ENCODE assay signal across 8 cellular contexts in the genomic region with DNA sequence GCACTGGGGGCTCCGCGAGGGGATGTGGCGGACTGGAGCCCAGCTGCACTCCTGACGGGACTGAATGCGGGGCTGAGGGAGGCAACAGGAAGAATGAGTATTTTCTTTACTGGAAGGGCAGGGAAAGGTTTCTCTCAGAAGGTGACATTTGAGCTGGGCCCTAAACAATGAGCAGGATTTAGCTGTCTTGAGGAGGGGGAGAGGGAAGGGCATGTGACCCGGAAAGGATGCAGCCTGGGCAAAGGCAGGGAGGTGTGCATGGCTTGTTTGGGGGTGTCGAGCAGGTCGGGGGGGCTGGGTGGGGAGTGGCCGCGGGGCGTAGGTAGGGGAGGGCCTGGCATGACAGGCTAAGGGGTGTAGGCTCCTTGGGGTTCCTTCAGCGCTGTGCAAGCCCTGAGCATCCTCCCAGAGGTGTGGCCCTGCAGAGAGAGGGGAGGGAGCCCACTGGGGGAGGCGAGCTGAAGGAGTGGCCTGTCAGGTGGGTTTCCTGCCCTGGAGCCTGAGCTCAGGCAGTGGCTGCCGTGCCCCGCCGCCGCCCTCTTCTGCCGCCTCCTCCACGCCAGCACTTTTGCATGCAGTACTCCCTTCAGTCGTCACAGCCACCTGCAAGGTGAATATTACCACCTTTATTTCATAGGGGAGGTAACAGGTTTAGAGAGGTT. TPM values are rescaled to one million over a fixed set of nuclear protein-coding genes. Genes with fewer than 3 reads are reported as not detected.
DNase-seq lines count a peak whose midpoint lies in the region; ATAC-seq lines count a peak whose summit lies in the region.

No MANE protein-coding gene starts in this region.

- no peaks in the 10 kb centered on the region for H3K36me3 ChIP-seq in CD4-positive, alpha-beta memory T cell (ENCODE audit: insufficient read depth, low read length)
- H3K36me3 ChIP-seq in NT2/D1 (ENCODE audit: insufficient read depth, insufficient read length, low read length), result no peaks in the 10 kb centered on the region

- H3K27ac Mint-ChIP-seq in CD4-positive, alpha-beta memory T cell, result peak overlapping the region; percentile 95 to 99 (median 98)
- H3K27ac Mint-ChIP-seq in activated naive CD4-positive, alpha-beta T cell treated with anti-CD3 and anti-CD28 coated beads for 36 hours, result peak overlapping the region; percentile 99

- H3K4me1 ChIP-seq in CD4-positive, alpha-beta memory T cell (ENCODE audit: insufficient read depth, low read length), result peaks cover 74% of the 10 kb centered on the region
- peaks cover 20% of the 10 kb centered on the region for H3K4me1 ChIP-seq in NT2/D1 (ENCODE audit: insufficient read depth, insufficient read length)

- intact Hi-C loops in CD4-positive, alpha-beta memory T cell (cut with micrococcal nuclease), result loop anchor here (1.0 to 5.0 kb wide), 8 partner anchors 11 to 732 kb away; a partner anchor contains a TSS
- intact Hi-C loops in activated naive CD4-positive, alpha-beta T cell treated with anti-CD3 and anti-CD28 coated beads for 36 hours (cut with micrococcal nuclease), result loop anchor here (1.0 to 10.0 kb wide), 10 partner anchors 11 to 1392 kb away; a partner anchor contains a TSS

- peak; percentile 39 for ATAC-seq in GM21515 (IDR thresholded peaks at IDR 0.05; ENCODE audit: unreplicated experiment)

- peaks cover 53 to 73% (median 64%) of the 10 kb centered on the region in 4 donors for H3K4me1 Mint-ChIP-seq in CD4-positive, alpha-beta memory T cell
- H3K4me1 Mint-ChIP-seq in activated naive CD4-positive, alpha-beta T cell treated with anti-CD3 and anti-CD28 coated beads for 36 hours (ENCODE audit: low read depth), result peaks cover 62% of the 10 kb centered on the region

- CTCF ChIA-PET in CD4-positive, alpha-beta memory T cell (lab: Charles Lee; ENCODE audit: partially characterized antibody), result interaction anchor here (0.9 to 11.3 kb wide), 18 partner anchors 10 to 403 kb away, joined by 3 to 162 read pairs (median 6); a partner anchor contains a TSS
- CTCF ChIA-PET in activated naive CD4-positive, alpha-beta T cell treated with anti-CD3 and anti-CD28 coated beads for 36 hours (lab: Charles Lee), result interaction anchor here (0.8 to 3.2 kb wide), 16 partner anchors 10 to 162 kb away, joined by 3 to 22 read pairs (median 5); a partner anchor contains a TSS

- peak; percentile 87 to 97 (median 93) for DNase-seq in CD4-positive, alpha-beta memory T cell
- DNase-seq in NT2/D1 (ENCODE audit: low read depth, low spot score), result no peak
- DNase-seq in activated naive CD4-positive, alpha-beta T cell treated with anti-CD3 and anti-CD28 coated beads for 36 hours, result peak; percentile 82
- DNase-seq in iPS-NIHi7 (ENCODE audit: extremely low spot score), result peak; percentile 60
- DNase-seq in stimulated activated CD4-positive, alpha-beta T cell treated with anti-CD3 and anti-CD28 coated beads, TNF-alpha, amount 100 ng/mL, for 1 hour (ENCODE audit: low read depth in 3 of 3, low spot score in 1 of 3), result peak; percentile 42 to 75 (median 64)
- DNase-seq in NCI-H1092 treated with DMSO at 0.1 percent for 48 hours (lab: John Stamatoyannopoulos, UW), result no peak
- no peak for DNase-seq in cerebellar nuclear complex (lab: John Stamatoyannopoulos, UW)

- H3K27me3 ChIP-seq in CD4-positive, alpha-beta memory T cell (ENCODE audit: insufficient read depth, low read length), result no peaks in the 10 kb centered on the region
- no peaks in the 10 kb centered on the region for H3K27me3 ChIP-seq in NT2/D1 (ENCODE audit: insufficient read depth, insufficient read length)

- H3K9ac ChIP-seq in NT2/D1 (ENCODE audit: insufficient read length, low read depth), result peak overlapping the region; percentile 69

- H3K9me3 ChIP-seq in CD4-positive, alpha-beta memory T cell (ENCODE audit: control insufficient read depth in 1 of 2, low read length in 2 of 2), result no peaks in the 10 kb centered on the region
- H3K9me3 ChIP-seq in NT2/D1 (ENCODE audit: insufficient read depth, low read length), result no peaks in the 10 kb centered on the region

- peak overlapping the region; percentile 89 for H3K27ac ChIP-seq in CD4-positive, alpha-beta memory T cell (ENCODE audit: low read depth, low read length)

- no peaks in the 10 kb centered on the region for H3K27me3 Mint-ChIP-seq in CD4-positive, alpha-beta memory T cell
- no peaks in the 10 kb centered on the region for H3K27me3 Mint-ChIP-seq in activated naive CD4-positive, alpha-beta T cell treated with anti-CD3 and anti-CD28 coated beads for 36 hours (ENCODE audit: low read depth)

- no peaks in the 10 kb centered on the region for H3K9me3 Mint-ChIP-seq in CD4-positive, alpha-beta memory T cell
- H3K9me3 Mint-ChIP-seq in activated naive CD4-positive, alpha-beta T cell treated with anti-CD3 and anti-CD28 coated beads for 36 hours, result peaks cover 1% of the 10 kb centered on the region

- POLR2A ChIA-PET in CD4-positive, alpha-beta memory T cell (lab: Charles Lee; ENCODE audit: partially characterized antibody), result interaction anchor here (0.7 to 4.7 kb wide), 30 partner anchors 10 to 1703 kb away, joined by 3 to 331 read pairs (median 7); a partner anchor contains a TSS

- H3K4me3 Mint-ChIP-seq in CD4-positive, alpha-beta memory T cell, result peak overlapping the region; percentile 84 to 93 (median 86)
- H3K4me3 Mint-ChIP-seq in activated naive CD4-positive, alpha-beta T cell treated with anti-CD3 and anti-CD28 coated beads for 36 hours, result peak overlapping the region; percentile 98

- peak overlapping the region; percentile 53 to 59 for H3K4me3 ChIP-seq in CD4-positive, alpha-beta memory T cell (ENCODE audit: low read length in 2 of 2)
- peak overlapping the region; percentile 50 for H3K4me3 ChIP-seq in NT2/D1 (ENCODE audit: insufficient read length, low read depth)

- no peaks in the 10 kb centered on the region for H3K36me3 Mint-ChIP-seq in CD4-positive, alpha-beta memory T cell
- peaks cover 4% of the 10 kb centered on the region for H3K36me3 Mint-ChIP-seq in activated naive CD4-positive, alpha-beta T cell treated with anti-CD3 and anti-CD28 coated beads for 36 hours (ENCODE audit: low read depth)

RNA-seq across cellular contexts. Expression of a gene that starts 17.2 kb away (rescaled TPM):
- total RNA-seq in CD4-positive, alpha-beta memory T cell, result 1 to 10 TPM; 4.5 to 5.9 TPM
- 1 to 10 TPM in 1 of 2 donors, under 1 TPM in 1; 0.16 to 1.7 TPM for polyA plus RNA-seq in CD4-positive, alpha-beta memory T cell
- 1 to 10 TPM; 2.3 to 3.1 TPM for total RNA-seq in activated naive CD4-positive, alpha-beta T cell treated with anti-CD3 and anti-CD28 coated beads for 36 hours

RNA-seq across cellular contexts. Expression of a gene that starts 52.8 kb away (rescaled TPM):
- 10 to 100 TPM; 22.7 to 24.1 TPM for total RNA-seq in CD4-positive, alpha-beta memory T cell
- 10 to 100 TPM; 10.6 to 29.1 TPM for polyA plus RNA-seq in CD4-positive, alpha-beta memory T cell
- 10 to 100 TPM; 12.5 to 12.7 TPM for total RNA-seq in activated naive CD4-positive, alpha-beta T cell treated with anti-CD3 and anti-CD28 coated beads for 36 hours

Comparison
In these comparisons a context has a peak if more than half of its experiments do, and no peak if none do; other contexts are left out.
1. DNase-seq: peak in CD4-positive, alpha-beta memory T cell (5 of 5), activated naive CD4-positive, alpha-beta T cell treated with anti-CD3 and anti-CD28 coated beads for 36 hours (single experiment), iPS-NIHi7 (single experiment) and stimulated activated CD4-positive, alpha-beta T cell treated with anti-CD3 and anti-CD28 coated beads, TNF-alpha, amount 100 ng/mL, for 1 hour (3 of 3); none in NT2/D1 (single experiment), NCI-H1092 treated with DMSO at 0.1 percent for 48 hours (single experiment) and cerebellar nuclear complex (0 of 2).